ENCODE assay signal across 18 cellular contexts in genomic region chr11:9838229-9838628, GRCh38.
DNase-seq lines count a peak whose midpoint lies in the region; FAIRE-seq and TF ChIP-seq lines count a peak whose summit lies in the region.
"Had no signal": no experiment of that assay in that cellular context is flagged by ENCODE, and none has a peak within 500 bp of the region (broad histone marks: within the 10 kb centered on the region; RNA-seq: fewer than 3 reads in every experiment).

No MANE protein-coding gene starts in this region.

- peak overlapping the region; percentile 22 for H3K4me2 ChIP-seq in KMS-11
- H3K4me2 ChIP-seq in keratinocyte (ENCODE audit: control insufficient read depth, extremely low read depth, insufficient read depth, low read depth, low read length) = peak overlapping the region; percentile 63

- H3K36me3 ChIP-seq in ACC112 (ENCODE audit: insufficient read depth, low read length) (peaks cover 6% of the 10 kb centered on the region; the same call in 1 of the 2 replicates), KMS-11 (ENCODE audit: insufficient read depth) (no peaks in the 10 kb centered on the region), keratinocyte (ENCODE audit: control insufficient read depth in 2 of 2, extremely low read depth in 1 of 2, insufficient read depth in 2 of 2, low read length in 2 of 2) (no peaks in the 10 kb centered on the region)
- H3K36me3 ChIP-seq: brain microvascular endothelial cell had no signal

- no peak for FAIRE-seq in keratinocyte (lab: Jason Lieb, UNC)
- FAIRE-seq: D721Med had no signal

- H3K27me3 ChIP-seq in ACC112 (ENCODE audit: insufficient read depth, low read length) = no peaks in the 10 kb centered on the region
- H3K27me3 ChIP-seq in KMS-11 (ENCODE audit: insufficient read depth, low read depth) = no peaks in the 10 kb centered on the region
- no peaks in the 10 kb centered on the region for H3K27me3 ChIP-seq in keratinocyte (ENCODE audit: control insufficient read depth, extremely low read depth, insufficient read depth, low read length)
- H3K27me3 ChIP-seq: brain microvascular endothelial cell, dorsolateral prefrontal cortex, Peyer's patch had no signal

- TF ChIP-seq CTCF in KMS-11 (conservative IDR thresholded peaks at IDR 0.05; ENCODE audit: low read depth, low read length) (no peak), keratinocyte (optimal IDR thresholded peaks at IDR 0.05 in 1 of 3, IDR thresholded peaks at IDR 0.05 in 1 of 3, conservative IDR thresholded peaks at IDR 0.05 in 1 of 3; ENCODE audit: extremely low read depth in 1 of 3, insufficient read depth in 2 of 3, low read length in 3 of 3) (no peak)

- H3K9me3 ChIP-seq in keratinocyte (ENCODE audit: control insufficient read depth, low read depth, low read length) = no peaks in the 10 kb centered on the region
- H3K9me3 ChIP-seq: Peyer's patch had no signal

- no peak overlapping the region for H3K9ac ChIP-seq in KMS-11
- H3K9ac ChIP-seq in keratinocyte (ENCODE audit: control insufficient read depth, extremely low read depth, insufficient read depth, low read length) = peak overlapping the region; percentile 40

- H3K9me1 ChIP-seq in keratinocyte (ENCODE audit: control insufficient read depth, extremely low read depth, insufficient read depth, low read length) = peaks cover 2% of the 10 kb centered on the region

- in situ Hi-C loops in ACHN (cut with HindIII; ENCODE audit: low pct_ligation_motif_present, low pct_unique_long_range_greater_than_20kb, low sequenced_read_pairs) = no loop called here

- dilution Hi-C loops in keratinocyte (cut with MboI; ENCODE audit: extremely low pct_ligation_motif_present, low sequenced_read_pairs) = no loop called here

- DNase-seq in astrocyte of the hippocampus (ENCODE audit: low read depth, low spot score) (peak; percentile 23), keratinocyte (ENCODE audit: low read depth, low spot score) (no peak), ACHN (no peak), SK-N-DZ (ENCODE audit: low spot score) (no peak), NOMO-1 (lab: John Stamatoyannopoulos, UW; ENCODE audit: unreplicated experiment in 2 of 2) (no peak), NCI-H1092 (lab: John Stamatoyannopoulos, UW) (no peak)
- DNase-seq: activated CD4-positive, alpha-beta T cell treated with anti-CD3 and anti-CD28 coated beads, Interleukin-2, amount 50 U/mL, for 4 hours; activated T-cell treated with anti-CD3 and anti-CD28 coated beads, Interleukin-2, amount 50 U/mL, for 1 hour; brain microvascular endothelial cell; dorsolateral prefrontal cortex; NCI-H748 treated with DMSO at 0.1 percent for 48 hours; Peyer's patch; right cardiac atrium; SW 1271 had no signal

- H3K27ac ChIP-seq in ACC112 (ENCODE audit: low read depth, low read length) (peak overlapping the region; percentile 52), KMS-11 (no peak overlapping the region), keratinocyte (ENCODE audit: control insufficient read depth, insufficient read depth, low read length) (peak overlapping the region; percentile 68)
- H3K27ac ChIP-seq: brain microvascular endothelial cell, dorsolateral prefrontal cortex, HL-60, Peyer's patch had no signal

- no peak overlapping the region for H3K4me3 ChIP-seq in ACC112 (ENCODE audit: low read depth, low read length)
- H3K4me3 ChIP-seq in KMS-11 (IDR thresholded peaks at IDR 0.05; ENCODE audit: insufficient read depth, low read depth, low read length) = no peak overlapping the region
- no peak overlapping the region for H3K4me3 ChIP-seq in keratinocyte (ENCODE audit: control insufficient read depth in 2 of 3, extremely low read depth in 1 of 3, insufficient read depth in 2 of 3, low read depth in 1 of 3, low read length in 3 of 3)
- H3K4me3 ChIP-seq: dorsolateral prefrontal cortex, Peyer's patch had no signal

- H3K79me2 ChIP-seq in ACC112 (ENCODE audit: control insufficient read depth, insufficient read depth, low read length, unreplicated experiment) = no peaks in the 10 kb centered on the region
- H3K79me2 ChIP-seq in KMS-11 (ENCODE audit: insufficient read depth, low read depth) = no peaks in the 10 kb centered on the region
- H3K79me2 ChIP-seq in keratinocyte (ENCODE audit: control insufficient read depth, insufficient read depth, low read length) = no peaks in the 10 kb centered on the region

- H4K20me1 ChIP-seq in KMS-11 (ENCODE audit: insufficient read depth) (no peaks in the 10 kb centered on the region), keratinocyte (ENCODE audit: control insufficient read depth, extremely low read depth, insufficient read depth, low read length) (no peaks in the 10 kb centered on the region)

- H3K4me1 ChIP-seq in ACC112 (ENCODE audit: control insufficient read depth, insufficient read depth, low read length, unreplicated experiment) (peaks cover 26% of the 10 kb centered on the region), KMS-11 (ENCODE audit: low read depth, poor library complexity, severe bottlenecking) (peaks cover 32% of the 10 kb centered on the region), keratinocyte (ENCODE audit: control insufficient read depth, extremely low read depth, insufficient read depth, low read length) (peaks cover 37% of the 10 kb centered on the region)
- H3K4me1 ChIP-seq: Peyer's patch had no signal

- no peak overlapping the region for H2AFZ ChIP-seq in ACC112 (ENCODE audit: low read length, unreplicated experiment)
- H2AFZ ChIP-seq in KMS-11 (ENCODE audit: low read depth) = no peak overlapping the region
- no peak overlapping the region for H2AFZ ChIP-seq in keratinocyte (ENCODE audit: control insufficient read depth, low read length)
